ENCODE assay signal across 1 cellular context in the genomic region with DNA sequence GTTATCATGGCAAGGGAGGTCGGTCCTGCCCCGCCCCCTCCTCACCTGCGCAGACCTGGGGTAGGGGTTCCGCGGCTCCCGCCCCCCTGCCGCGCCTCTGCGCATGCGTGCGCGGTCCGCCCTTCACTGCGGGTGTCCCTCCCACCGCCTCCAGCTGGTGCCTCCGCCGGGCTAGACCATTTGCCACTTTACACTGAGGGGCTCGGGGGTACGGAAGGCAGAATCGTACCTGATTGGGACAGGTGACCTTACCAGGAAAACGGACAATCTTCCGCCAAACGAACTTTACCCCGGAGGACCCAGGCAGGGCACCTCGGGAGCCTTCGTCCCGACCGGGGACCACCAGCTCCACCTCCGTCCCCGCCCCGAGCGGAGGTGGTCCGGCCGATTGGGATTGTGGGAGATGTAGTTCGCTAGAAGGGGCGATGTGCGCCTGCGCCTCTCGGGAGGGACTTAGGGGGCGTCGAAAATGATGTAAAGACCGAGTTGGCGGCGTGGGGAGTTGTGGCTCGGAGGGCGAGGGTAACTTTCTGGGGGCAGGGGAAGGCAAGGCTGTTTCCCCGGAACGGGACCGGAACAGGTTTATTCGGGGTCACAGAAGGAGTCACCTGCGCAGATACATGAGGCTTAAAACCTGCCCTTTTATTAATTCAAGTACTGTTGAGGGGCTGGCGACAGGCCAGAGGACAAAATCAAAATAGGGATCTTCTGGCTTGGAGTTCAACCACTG.
TF ChIP-seq lines count a peak whose summit lies in the region.

A gene with protein sequence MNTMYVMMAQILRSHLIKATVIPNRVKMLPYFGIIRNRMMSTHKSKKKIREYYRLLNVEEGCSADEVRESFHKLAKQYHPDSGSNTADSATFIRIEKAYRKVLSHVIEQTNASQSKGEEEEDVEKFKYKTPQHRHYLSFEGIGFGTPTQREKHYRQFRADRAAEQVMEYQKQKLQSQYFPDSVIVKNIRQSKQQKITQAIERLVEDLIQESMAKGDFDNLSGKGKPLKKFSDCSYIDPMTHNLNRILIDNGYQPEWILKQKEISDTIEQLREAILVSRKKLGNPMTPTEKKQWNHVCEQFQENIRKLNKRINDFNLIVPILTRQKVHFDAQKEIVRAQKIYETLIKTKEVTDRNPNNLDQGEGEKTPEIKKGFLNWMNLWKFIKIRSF (minus strand): TSS at position 344 of the 730 bp plus-strand sequence. CDS start 2,323 bp downstream, outside the sequence.

TF ChIP-seq in HepG2, 621 proteins besides CTCF, POLR2A, EP300 and RAD21 (continued from another document and continues in another):
- TF ChIP-seq, protein P1, sequence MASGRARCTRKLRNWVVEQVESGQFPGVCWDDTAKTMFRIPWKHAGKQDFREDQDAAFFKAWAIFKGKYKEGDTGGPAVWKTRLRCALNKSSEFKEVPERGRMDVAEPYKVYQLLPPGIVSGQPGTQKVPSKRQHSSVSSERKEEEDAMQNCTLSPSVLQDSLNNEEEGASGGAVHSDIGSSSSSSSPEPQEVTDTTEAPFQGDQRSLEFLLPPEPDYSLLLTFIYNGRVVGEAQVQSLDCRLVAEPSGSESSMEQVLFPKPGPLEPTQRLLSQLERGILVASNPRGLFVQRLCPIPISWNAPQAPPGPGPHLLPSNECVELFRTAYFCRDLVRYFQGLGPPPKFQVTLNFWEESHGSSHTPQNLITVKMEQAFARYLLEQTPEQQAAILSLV (CRISPR knock-in tag; IDR thresholded peaks at IDR 0.05; ENCODE audit: borderline replicate concordance), result peak; percentile 44; the same call in 1 of the 2 replicates
- TF ChIP-seq NCOA1 (CRISPR knock-in tag; IDR thresholded peaks at IDR 0.05) (no peak), SMC3 (IDR thresholded peaks at IDR 0.05; ENCODE audit: low read length) (no peak), ZNF782 (CRISPR knock-in tag; IDR thresholded peaks at IDR 0.05; ENCODE audit: borderline replicate concordance) (0 out of 2 replicates have a peak, but pooled peaks have one; percentile 22), ZNF816 (CRISPR knock-in tag; IDR thresholded peaks at IDR 0.05; ENCODE audit: borderline replicate concordance) (no peak), KLF13 (CRISPR knock-in tag; IDR thresholded peaks at IDR 0.05) (0 out of 2 replicates have a peak, but pooled peaks have one; percentile 60), ZSCAN25 (CRISPR knock-in tag; IDR thresholded peaks at IDR 0.05) (peak; percentile 75; the same call in 1 of the 2 replicates), ZNF251 (CRISPR knock-in tag; IDR thresholded peaks at IDR 0.05) (no peak), CREB1 (IDR thresholded peaks at IDR 0.05) (peak; percentile 31; the same call in 1 of the 2 replicates), CREB1 (CRISPR knock-in tag; IDR thresholded peaks at IDR 0.05) (peak; percentile 24; the same call in 1 of the 2 replicates), MLLT10 (CRISPR knock-in tag; IDR thresholded peaks at IDR 0.05) (no peak), ZNF326 (CRISPR knock-in tag; IDR thresholded peaks at IDR 0.05; ENCODE audit: borderline replicate concordance) (no peak), ZNF225 (CRISPR knock-in tag; IDR thresholded peaks at IDR 0.05) (peak; percentile 50; the same call in 1 of the 2 replicates), PCBP1 (IDR thresholded peaks at IDR 0.05; ENCODE audit: borderline replicate concordance, low read depth, low read length) (peak; percentile 91; the same call in 1 of the 2 replicates), XRCC5 (optimal IDR thresholded peaks at IDR 0.05; ENCODE audit: low read length) (peak; percentile 55), ZNF572 (CRISPR knock-in tag; IDR thresholded peaks at IDR 0.05) (peak; percentile 92; the same call in 1 of the 2 replicates), ZNF605 (CRISPR knock-in tag; IDR thresholded peaks at IDR 0.05) (peak; percentile 80; the same call in 1 of the 2 replicates), ZNF550 (CRISPR knock-in tag; IDR thresholded peaks at IDR 0.05; ENCODE audit: borderline replicate concordance) (no peak), ZNF121 (CRISPR knock-in tag; IDR thresholded peaks at IDR 0.05) (no peak), SMAD3 (CRISPR knock-in tag; IDR thresholded peaks at IDR 0.05) (no peak), RBFOX2 (IDR thresholded peaks at IDR 0.05; ENCODE audit: low read depth, low read length) (peak; percentile 80)
- TF ChIP-seq, protein P2, sequence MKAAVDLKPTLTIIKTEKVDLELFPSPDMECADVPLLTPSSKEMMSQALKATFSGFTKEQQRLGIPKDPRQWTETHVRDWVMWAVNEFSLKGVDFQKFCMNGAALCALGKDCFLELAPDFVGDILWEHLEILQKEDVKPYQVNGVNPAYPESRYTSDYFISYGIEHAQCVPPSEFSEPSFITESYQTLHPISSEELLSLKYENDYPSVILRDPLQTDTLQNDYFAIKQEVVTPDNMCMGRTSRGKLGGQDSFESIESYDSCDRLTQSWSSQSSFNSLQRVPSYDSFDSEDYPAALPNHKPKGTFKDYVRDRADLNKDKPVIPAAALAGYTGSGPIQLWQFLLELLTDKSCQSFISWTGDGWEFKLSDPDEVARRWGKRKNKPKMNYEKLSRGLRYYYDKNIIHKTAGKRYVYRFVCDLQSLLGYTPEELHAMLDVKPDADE (CRISPR knock-in tag; IDR thresholded peaks at IDR 0.05), result no peak
- TF ChIP-seq, protein P3, sequence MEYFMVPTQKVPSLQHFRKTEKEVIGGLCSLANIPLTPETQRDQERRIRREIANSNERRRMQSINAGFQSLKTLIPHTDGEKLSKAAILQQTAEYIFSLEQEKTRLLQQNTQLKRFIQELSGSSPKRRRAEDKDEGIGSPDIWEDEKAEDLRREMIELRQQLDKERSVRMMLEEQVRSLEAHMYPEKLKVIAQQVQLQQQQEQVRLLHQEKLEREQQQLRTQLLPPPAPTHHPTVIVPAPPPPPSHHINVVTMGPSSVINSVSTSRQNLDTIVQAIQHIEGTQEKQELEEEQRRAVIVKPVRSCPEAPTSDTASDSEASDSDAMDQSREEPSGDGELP (IDR thresholded peaks at IDR 0.05; ENCODE audit: borderline replicate concordance, low read depth), result peak; percentile 96
- TF ChIP-seq, protein P4, sequence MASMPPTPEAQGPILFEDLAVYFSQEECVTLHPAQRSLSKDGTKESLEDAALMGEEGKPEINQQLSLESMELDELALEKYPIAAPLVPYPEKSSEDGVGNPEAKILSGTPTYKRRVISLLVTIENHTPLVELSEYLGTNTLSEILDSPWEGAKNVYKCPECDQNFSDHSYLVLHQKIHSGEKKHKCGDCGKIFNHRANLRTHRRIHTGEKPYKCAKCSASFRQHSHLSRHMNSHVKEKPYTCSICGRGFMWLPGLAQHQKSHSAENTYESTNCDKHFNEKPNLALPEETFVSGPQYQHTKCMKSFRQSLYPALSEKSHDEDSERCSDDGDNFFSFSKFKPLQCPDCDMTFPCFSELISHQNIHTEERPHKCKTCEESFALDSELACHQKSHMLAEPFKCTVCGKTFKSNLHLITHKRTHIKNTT (CRISPR knock-in tag; IDR thresholded peaks at IDR 0.05), result no peak
- TF ChIP-seq, protein P5, sequence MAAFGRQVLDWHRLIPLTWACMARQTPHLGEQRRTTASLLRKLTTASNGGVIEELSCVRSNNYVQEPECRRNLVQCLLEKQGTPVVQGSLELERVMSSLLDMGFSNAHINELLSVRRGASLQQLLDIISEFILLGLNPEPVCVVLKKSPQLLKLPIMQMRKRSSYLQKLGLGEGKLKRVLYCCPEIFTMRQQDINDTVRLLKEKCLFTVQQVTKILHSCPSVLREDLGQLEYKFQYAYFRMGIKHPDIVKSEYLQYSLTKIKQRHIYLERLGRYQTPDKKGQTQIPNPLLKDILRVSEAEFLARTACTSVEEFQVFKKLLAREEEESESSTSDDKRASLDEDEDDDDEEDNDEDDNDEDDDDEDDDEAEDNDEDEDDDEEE (CRISPR knock-in tag; IDR thresholded peaks at IDR 0.05), result no peak
- TF ChIP-seq, protein P6, sequence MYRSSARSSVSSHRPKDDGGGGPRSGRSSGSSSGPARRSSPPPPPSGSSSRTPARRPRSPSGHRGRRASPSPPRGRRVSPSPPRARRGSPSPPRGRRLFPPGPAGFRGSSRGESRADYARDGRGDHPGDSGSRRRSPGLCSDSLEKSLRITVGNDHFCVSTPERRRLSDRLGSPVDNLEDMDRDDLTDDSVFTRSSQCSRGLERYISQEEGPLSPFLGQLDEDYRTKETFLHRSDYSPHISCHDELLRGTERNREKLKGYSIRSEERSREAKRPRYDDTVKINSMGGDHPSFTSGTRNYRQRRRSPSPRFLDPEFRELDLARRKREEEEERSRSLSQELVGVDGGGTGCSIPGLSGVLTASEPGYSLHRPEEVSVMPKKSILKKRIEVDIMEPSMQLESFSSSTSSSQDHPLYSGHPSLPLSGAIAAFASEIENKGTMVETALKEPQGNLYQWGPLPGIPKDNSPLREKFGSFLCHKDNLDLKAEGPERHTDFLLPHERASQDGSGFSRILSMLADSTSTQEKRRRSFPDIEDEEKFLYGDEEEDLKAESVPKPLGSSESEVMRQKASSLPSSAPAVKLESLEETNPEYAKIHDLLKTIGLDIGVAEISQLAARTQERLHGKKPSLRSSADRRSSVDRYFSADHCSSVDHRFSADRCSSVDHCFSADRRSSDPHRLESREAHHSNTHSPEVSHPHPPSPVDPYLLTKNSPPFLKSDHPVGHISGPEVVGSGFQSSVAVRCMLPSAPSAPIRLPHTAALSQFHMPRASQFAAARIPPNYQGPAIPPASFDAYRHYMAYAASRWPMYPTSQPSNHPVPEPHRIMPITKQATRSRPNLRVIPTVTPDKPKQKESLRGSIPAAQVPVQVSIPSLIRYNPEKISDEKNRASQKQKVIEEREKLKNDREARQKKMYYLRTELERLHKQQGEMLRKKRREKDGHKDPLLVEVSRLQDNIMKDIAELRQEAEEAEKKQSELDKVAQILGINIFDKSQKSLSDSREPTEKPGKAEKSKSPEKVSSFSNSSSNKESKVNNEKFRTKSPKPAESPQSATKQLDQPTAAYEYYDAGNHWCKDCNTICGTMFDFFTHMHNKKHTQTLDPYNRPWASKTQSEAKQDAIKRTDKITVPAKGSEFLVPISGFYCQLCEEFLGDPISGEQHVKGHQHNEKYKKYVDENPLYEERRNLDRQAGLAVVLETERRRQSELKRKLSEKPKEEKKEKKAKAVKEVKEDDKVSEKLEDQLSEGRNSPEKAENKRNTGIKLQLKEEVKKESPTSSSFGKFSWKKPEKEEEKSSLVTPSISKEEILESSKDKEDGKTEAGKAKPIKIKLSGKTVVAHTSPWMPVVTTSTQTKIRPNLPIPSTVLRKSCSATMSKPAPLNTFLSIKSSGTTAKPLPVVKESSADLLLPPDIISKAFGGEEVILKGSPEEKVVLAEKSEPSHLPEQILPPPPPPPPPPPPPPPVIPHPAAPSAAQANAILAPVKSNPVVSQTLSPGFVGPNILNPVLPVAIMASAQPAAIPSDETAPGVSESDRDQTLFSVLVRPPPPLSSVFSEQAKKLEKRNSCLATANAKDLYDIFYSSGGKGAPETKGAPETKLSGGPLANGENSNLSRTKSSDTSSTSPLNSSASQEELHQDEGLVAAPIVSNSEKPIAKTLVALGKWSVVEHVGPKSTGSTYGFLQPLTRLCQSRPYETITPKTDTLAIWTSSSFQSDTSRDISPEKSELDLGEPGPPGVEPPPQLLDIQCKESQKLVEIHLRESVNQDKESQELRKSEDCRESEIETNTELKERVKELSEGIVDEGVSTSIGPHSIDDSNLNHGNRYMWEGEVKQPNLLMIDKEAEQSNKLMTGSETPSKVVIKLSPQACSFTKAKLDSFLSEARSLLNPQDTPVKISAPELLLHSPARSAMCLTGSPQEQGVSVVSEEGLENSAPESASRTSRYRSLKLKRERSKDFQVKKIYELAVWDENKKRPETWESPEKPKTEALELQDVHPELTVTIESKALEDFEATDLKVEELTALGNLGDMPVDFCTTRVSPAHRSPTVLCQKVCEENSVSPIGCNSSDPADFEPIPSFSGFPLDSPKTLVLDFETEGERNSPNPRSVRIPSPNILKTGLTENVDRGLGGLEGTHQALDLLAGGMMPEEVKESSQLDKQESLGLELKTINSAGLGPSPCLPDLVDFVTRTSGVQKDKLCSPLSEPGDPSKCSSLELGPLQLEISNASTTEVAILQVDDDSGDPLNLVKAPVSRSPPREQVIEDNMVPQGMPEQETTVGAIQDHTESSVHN (CRISPR knock-in tag; IDR thresholded peaks at IDR 0.05), result no peak
- TF ChIP-seq, protein P7, sequence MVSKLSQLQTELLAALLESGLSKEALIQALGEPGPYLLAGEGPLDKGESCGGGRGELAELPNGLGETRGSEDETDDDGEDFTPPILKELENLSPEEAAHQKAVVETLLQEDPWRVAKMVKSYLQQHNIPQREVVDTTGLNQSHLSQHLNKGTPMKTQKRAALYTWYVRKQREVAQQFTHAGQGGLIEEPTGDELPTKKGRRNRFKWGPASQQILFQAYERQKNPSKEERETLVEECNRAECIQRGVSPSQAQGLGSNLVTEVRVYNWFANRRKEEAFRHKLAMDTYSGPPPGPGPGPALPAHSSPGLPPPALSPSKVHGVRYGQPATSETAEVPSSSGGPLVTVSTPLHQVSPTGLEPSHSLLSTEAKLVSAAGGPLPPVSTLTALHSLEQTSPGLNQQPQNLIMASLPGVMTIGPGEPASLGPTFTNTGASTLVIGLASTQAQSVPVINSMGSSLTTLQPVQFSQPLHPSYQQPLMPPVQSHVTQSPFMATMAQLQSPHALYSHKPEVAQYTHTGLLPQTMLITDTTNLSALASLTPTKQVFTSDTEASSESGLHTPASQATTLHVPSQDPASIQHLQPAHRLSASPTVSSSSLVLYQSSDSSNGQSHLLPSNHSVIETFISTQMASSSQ (IDR thresholded peaks at IDR 0.05; ENCODE audit: low read depth), result no peak
- TF ChIP-seq, protein P7 (CRISPR knock-in tag; IDR thresholded peaks at IDR 0.05; ENCODE audit: borderline replicate concordance), result 0 out of 2 replicates have a peak, but pooled peaks have one; percentile 41
- TF ChIP-seq, protein P8, sequence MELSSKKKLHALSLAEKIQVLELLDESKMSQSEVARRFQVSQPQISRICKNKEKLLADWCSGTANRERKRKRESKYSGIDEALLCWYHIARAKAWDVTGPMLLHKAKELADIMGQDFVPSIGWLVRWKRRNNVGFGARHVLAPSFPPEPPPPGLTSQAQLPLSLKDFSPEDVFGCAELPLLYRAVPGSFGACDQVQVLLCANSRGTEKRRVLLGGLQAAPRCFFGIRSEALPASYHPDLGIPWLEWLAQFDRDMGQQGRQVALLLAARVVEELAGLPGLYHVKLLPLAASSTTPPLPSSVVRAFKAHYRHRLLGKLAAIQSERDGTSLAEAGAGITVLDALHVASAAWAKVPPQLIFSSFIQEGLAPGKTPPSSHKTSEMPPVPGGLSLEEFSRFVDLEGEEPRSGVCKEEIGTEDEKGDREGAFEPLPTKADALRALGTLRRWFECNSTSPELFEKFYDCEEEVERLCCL (CRISPR knock-in tag; IDR thresholded peaks at IDR 0.05; ENCODE audit: borderline replicate concordance), result peak; percentile 31; the same call in 1 of the 2 replicates
- TF ChIP-seq, protein P9, sequence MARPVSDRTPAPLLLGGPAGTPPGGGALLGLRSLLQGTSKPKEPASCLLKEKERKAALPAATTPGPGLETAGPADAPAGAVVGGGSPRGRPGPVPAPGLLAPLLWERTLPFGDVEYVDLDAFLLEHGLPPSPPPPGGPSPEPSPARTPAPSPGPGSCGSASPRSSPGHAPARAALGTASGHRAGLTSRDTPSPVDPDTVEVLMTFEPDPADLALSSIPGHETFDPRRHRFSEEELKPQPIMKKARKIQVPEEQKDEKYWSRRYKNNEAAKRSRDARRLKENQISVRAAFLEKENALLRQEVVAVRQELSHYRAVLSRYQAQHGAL (CRISPR knock-in tag; IDR thresholded peaks at IDR 0.05; ENCODE audit: not compliant biosample characterization), result no peak
